In the genomic region with DNA sequence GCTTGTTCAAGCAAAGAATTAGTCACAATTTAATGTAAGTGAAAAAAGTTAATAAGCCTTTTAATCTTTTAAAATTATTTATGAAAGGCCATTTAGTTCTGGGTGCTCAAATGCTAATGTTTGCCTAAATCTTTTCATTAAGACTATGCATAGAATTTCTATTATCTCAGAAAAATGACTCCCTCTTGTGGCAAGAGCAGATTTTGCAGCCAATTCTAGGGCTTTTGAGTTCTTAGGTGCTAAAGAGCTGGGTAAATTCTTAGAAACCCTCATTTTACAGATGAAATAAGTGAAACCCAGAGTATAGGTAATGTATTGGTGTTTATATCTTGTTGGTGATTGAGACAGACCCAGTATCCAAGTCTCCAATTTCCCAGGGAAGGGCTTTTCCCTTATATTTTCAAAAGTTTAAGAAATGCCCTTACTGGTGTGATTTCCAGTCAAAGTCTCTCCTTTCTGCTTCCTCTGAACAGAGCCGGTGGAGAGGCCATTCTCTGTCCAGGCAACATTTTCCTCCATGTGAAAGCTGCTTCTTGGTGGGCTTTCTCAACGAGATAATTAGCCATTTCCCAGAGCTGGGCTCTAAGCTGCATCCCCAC, we compare ENCODE assay signal across 8 cellular contexts. TPM values are rescaled to one million over a fixed set of nuclear protein-coding genes. Genes with fewer than 3 reads are reported as not detected.
A peak's percentile ranks its signal among the peaks of the same experiment; 100 is the strongest.
DNase-seq lines count a peak whose midpoint lies in the region; ATAC-seq and TF ChIP-seq lines count a peak whose summit lies in the region.

No MANE protein-coding gene starts in this region.

- no peaks in the 10 kb centered on the region for H3K36me3 ChIP-seq in HCT116 (ENCODE audit: control insufficient read depth in 1 of 2, insufficient read depth in 2 of 2, low read length in 2 of 2)
- no peaks in the 10 kb centered on the region for H3K36me3 ChIP-seq in spleen

- H3K4me3 ChIP-seq in HCT116 (replicated peaks in 1 of 2; ENCODE audit: low read depth in 1 of 2, low read length in 2 of 2) (no peak overlapping the region), spleen (no peak overlapping the region)

- no peaks in the 10 kb centered on the region for H4K20me1 ChIP-seq in HCT116 (ENCODE audit: insufficient read depth)

- H3K27ac Mint-ChIP-seq in activated naive CD8-positive, alpha-beta T cell treated with anti-CD3 and anti-CD28 coated beads, Interleukin-2, amount 50 U/mL, for 24 hours = no peak overlapping the region

- H3K4me1 ChIP-seq in HCT116 (ENCODE audit: control insufficient read depth in 1 of 2, insufficient read depth in 2 of 2, low read length in 2 of 2) = no peaks in the 10 kb centered on the region
- peaks cover 0 to 5% (median 0%) of the 10 kb centered on the region in 6 donors for H3K4me1 ChIP-seq in spleen

- H3K79me2 ChIP-seq in HCT116 (ENCODE audit: insufficient read depth, low read length) = no peaks in the 10 kb centered on the region

- peak; percentile 51 for TF ChIP-seq RAD21 in HCT116 (IDR thresholded peaks at IDR 0.05; ENCODE audit: low read depth)

- TF ChIP-seq POLR2A in HCT116 (IDR thresholded peaks at IDR 0.05; ENCODE audit: borderline replicate concordance, extremely low read depth, insufficient read depth, insufficient read length) (no peak), spleen (IDR thresholded peaks at IDR 0.05) (no peak)

- RAD21 ChIA-PET in HCT116 (lab: Charles Lee; ENCODE audit: low non-redundant PET in 1 of 2, low total read pairs in 2 of 2, uncharacterized antibody in 2 of 2, unreplicated experiment in 2 of 2) = no interaction called here

- no peaks in the 10 kb centered on the region for H3K27me3 Mint-ChIP-seq in activated naive CD8-positive, alpha-beta T cell treated with anti-CD3 and anti-CD28 coated beads, Interleukin-2, amount 50 U/mL, for 24 hours

- H3K4me3 Mint-ChIP-seq in activated naive CD8-positive, alpha-beta T cell treated with anti-CD3 and anti-CD28 coated beads, Interleukin-2, amount 50 U/mL, for 24 hours = no peak overlapping the region

- BruUV-seq in HCT116 (replicated peaks; lab: Mats Ljungman, UMichigan) = no TSS peak

- H3K27ac ChIP-seq in HCT116 (ENCODE audit: low read depth, low read length) (no peak overlapping the region), spleen (no peak overlapping the region)

- H2AFZ ChIP-seq in HCT116 (ENCODE audit: low read depth, low read length, poor library complexity, severe bottlenecking) = no peak overlapping the region

- H3K27me3 ChIP-seq in HCT116 (ENCODE audit: insufficient read depth, low read length) (no peaks in the 10 kb centered on the region), spleen (replicated peaks in 1 of 7) (peaks cover 0 to 13% (median 0%) of the 10 kb centered on the region in 7 donors)

- H3K9ac ChIP-seq in HCT116 (ENCODE audit: low read length) = no peak overlapping the region

- DNase-seq in NCI-H2171 treated with DMSO at 0.1 percent for 48 hours (lab: John Stamatoyannopoulos, UW) (peak; percentile 30), NCI-H2171 (lab: John Stamatoyannopoulos, UW) (no peak), HCT116 (ENCODE audit: low read depth, low spot score) (peak; percentile 48), NCI-H69 (lab: John Stamatoyannopoulos, UW) (peak; percentile 53), hepatic stellate cell (ENCODE audit: low spot score) (peak; percentile 9), spleen (no peak)
- peak; percentile 39 for DNase-seq in activated naive CD8-positive, alpha-beta T cell treated with anti-CD3 and anti-CD28 coated beads, Interleukin-2, amount 50 U/mL, for 24 hours

- H3K9me3 ChIP-seq in HCT116 (ENCODE audit: control insufficient read depth in 1 of 2, insufficient read depth in 1 of 2, low read depth in 1 of 2, low read length in 2 of 2) = no peaks in the 10 kb centered on the region
- H3K9me3 ChIP-seq in spleen = no peaks in the 10 kb centered on the region

- H3K4me1 Mint-ChIP-seq in activated naive CD8-positive, alpha-beta T cell treated with anti-CD3 and anti-CD28 coated beads, Interleukin-2, amount 50 U/mL, for 24 hours = peaks cover 13% of the 10 kb centered on the region

- peak; percentile 38 to 75 (median 67); a peak in 5 of 6 replicates for TF ChIP-seq CTCF in HCT116 (IDR thresholded peaks at IDR 0.05 in 2 of 3, conservative IDR thresholded peaks at IDR 0.05 in 1 of 3; ENCODE audit: borderline replicate concordance in 1 of 3, insufficient read depth in 1 of 3, low read depth in 2 of 3, low read length in 2 of 3)
- TF ChIP-seq CTCF in spleen (IDR thresholded peaks at IDR 0.05 in 8 of 11, conservative IDR thresholded peaks at IDR 0.05 in 3 of 11) = peak in 10 of 11 experiments; percentile 27 to 83 (median 68)

- intact Hi-C loops in HCT116 (cut with micrococcal nuclease) = loop anchor here (2.0 kb wide), 1 partner anchor 666 kb away; no protein-coding TSS in a partner anchor
- intact Hi-C loops in spleen (cut with DNase I; ENCODE audit: low total_unique reads) = loop anchor here (5.0 kb wide), 1 partner anchor 599 kb away; no protein-coding TSS in a partner anchor

- 33 to 50% (median 44%) methylated on average over 2 of the region's 2 CpGs for WGBS in spleen, 5 donors

- CTCF ChIA-PET in HCT116 (lab: Charles Lee) = interaction anchor here (0.6 to 2.2 kb wide), 17 partner anchors 11 to 1092 kb away, joined by 3 to 18 read pairs (median 3); a partner anchor contains a TSS

- H3K36me3 Mint-ChIP-seq in activated naive CD8-positive, alpha-beta T cell treated with anti-CD3 and anti-CD28 coated beads, Interleukin-2, amount 50 U/mL, for 24 hours (ENCODE audit: low read depth) = no peaks in the 10 kb centered on the region

- H3K4me2 ChIP-seq in HCT116 (ENCODE audit: low read length) = no peak overlapping the region

- POLR2A ChIA-PET in HCT116 (lab: Charles Lee) = no interaction called here

- peak; percentile 62; the same call in 1 of the 2 replicates for ATAC-seq in HCT116
- no peak for ATAC-seq in activated naive CD8-positive, alpha-beta T cell treated with anti-CD3 and anti-CD28 coated beads, Interleukin-2, amount 50 U/mL, for 24 hours
- no peak for ATAC-seq in activated CD4-positive, CD25-positive, alpha-beta regulatory T cell treated with anti-CD3 and anti-CD28 coated beads, Interleukin-2, amount 50 U/mL, for 24 hours

- no peaks in the 10 kb centered on the region for H3K9me3 Mint-ChIP-seq in activated naive CD8-positive, alpha-beta T cell treated with anti-CD3 and anti-CD28 coated beads, Interleukin-2, amount 50 U/mL, for 24 hours

- H3K9me2 ChIP-seq in HCT116 (ENCODE audit: insufficient read depth) = no peaks in the 10 kb centered on the region

TF ChIP-seq in HCT116, 20 proteins besides CTCF, POLR2A, EP300 and RAD21 (continues in another document):
- TF ChIP-seq POLR2AphosphoS5 (IDR thresholded peaks at IDR 0.05; ENCODE audit: low read depth, low read length) (no peak), ELF1 (IDR thresholded peaks at IDR 0.05; ENCODE audit: borderline replicate concordance, low read depth) (no peak), SP1 (IDR thresholded peaks at IDR 0.05; ENCODE audit: low read depth) (no peak), EZH2phosphoT487 (IDR thresholded peaks at IDR 0.05; ENCODE audit: borderline replicate concordance) (no peak), YY1 (IDR thresholded peaks at IDR 0.05; ENCODE audit: extremely low read depth, insufficient replicate concordance, low read depth, low read length) (no peak), SIN3A (IDR thresholded peaks at IDR 0.05; ENCODE audit: low read depth) (no peak), CEBPB (IDR thresholded peaks at IDR 0.05; ENCODE audit: low read depth) (no peak), FOSL1 (IDR thresholded peaks at IDR 0.05; ENCODE audit: low read depth) (no peak), EGR1 (IDR thresholded peaks at IDR 0.05; ENCODE audit: low read depth) (no peak)
- TF ChIP-seq, protein P1, sequence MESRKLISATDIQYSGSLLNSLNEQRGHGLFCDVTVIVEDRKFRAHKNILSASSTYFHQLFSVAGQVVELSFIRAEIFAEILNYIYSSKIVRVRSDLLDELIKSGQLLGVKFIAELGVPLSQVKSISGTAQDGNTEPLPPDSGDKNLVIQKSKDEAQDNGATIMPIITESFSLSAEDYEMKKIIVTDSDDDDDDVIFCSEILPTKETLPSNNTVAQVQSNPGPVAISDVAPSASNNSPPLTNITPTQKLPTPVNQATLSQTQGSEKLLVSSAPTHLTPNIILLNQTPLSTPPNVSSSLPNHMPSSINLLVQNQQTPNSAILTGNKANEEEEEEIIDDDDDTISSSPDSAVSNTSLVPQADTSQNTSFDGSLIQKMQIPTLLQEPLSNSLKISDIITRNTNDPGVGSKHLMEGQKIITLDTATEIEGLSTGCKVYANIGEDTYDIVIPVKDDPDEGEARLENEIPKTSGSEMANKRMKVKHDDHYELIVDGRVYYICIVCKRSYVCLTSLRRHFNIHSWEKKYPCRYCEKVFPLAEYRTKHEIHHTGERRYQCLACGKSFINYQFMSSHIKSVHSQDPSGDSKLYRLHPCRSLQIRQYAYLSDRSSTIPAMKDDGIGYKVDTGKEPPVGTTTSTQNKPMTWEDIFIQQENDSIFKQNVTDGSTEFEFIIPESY (IDR thresholded peaks at IDR 0.05; ENCODE audit: extremely low read depth, insufficient replicate concordance, low read length) = no peak
- TF ChIP-seq, protein P2, sequence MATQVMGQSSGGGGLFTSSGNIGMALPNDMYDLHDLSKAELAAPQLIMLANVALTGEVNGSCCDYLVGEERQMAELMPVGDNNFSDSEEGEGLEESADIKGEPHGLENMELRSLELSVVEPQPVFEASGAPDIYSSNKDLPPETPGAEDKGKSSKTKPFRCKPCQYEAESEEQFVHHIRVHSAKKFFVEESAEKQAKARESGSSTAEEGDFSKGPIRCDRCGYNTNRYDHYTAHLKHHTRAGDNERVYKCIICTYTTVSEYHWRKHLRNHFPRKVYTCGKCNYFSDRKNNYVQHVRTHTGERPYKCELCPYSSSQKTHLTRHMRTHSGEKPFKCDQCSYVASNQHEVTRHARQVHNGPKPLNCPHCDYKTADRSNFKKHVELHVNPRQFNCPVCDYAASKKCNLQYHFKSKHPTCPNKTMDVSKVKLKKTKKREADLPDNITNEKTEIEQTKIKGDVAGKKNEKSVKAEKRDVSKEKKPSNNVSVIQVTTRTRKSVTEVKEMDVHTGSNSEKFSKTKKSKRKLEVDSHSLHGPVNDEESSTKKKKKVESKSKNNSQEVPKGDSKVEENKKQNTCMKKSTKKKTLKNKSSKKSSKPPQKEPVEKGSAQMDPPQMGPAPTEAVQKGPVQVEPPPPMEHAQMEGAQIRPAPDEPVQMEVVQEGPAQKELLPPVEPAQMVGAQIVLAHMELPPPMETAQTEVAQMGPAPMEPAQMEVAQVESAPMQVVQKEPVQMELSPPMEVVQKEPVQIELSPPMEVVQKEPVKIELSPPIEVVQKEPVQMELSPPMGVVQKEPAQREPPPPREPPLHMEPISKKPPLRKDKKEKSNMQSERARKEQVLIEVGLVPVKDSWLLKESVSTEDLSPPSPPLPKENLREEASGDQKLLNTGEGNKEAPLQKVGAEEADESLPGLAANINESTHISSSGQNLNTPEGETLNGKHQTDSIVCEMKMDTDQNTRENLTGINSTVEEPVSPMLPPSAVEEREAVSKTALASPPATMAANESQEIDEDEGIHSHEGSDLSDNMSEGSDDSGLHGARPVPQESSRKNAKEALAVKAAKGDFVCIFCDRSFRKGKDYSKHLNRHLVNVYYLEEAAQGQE (IDR thresholded peaks at IDR 0.05; ENCODE audit: low read depth) = no peak

RNA-seq across cellular contexts. Expression of a gene that starts 24.1 kb away (rescaled TPM):
- total RNA-seq in HCT116 (2021; ENCODE audit: unreplicated experiment) = 6.9 TPM
- 4.1 and 4.7 TPM in 2 replicates for polyA plus RNA-seq in HCT116 (2012)
- 1 to 10 TPM; 3.8 to 8.1 (median 6.6) TPM for total RNA-seq in spleen
- polyA plus RNA-seq in spleen = under 1 TPM; 0.28 to 0.70 (median 0.59) TPM

Comparison
In these comparisons a context has a peak if more than half of its experiments do, and no peak if none do; other contexts are left out.
1. DNase-seq: peak in NCI-H2171 treated with DMSO at 0.1 percent for 48 hours (single experiment), HCT116 (single experiment), NCI-H69 (single experiment), activated naive CD8-positive, alpha-beta T cell treated with anti-CD3 and anti-CD28 coated beads, Interleukin-2, amount 50 U/mL, for 24 hours (single experiment) and hepatic stellate cell (single experiment); none in NCI-H2171 (single experiment) and spleen (single experiment).